Comparison of ENCODE assay signal across 1 cellular context in genomic region chr19:5681446-5682292, GRCh38.
TF ChIP-seq lines count a peak whose summit lies in the region.

No MANE protein-coding gene starts in this region.

TF ChIP-seq in K562, 482 proteins besides CTCF, POLR2A, EP300 and RAD21 (continues in another document):
- no peak for TF ChIP-seq CBFB (CRISPR knock-in tag; IDR thresholded peaks at IDR 0.05)
- TF ChIP-seq MAZ (CRISPR knock-in tag; conservative IDR thresholded peaks at IDR 0.05 in 1 of 2, IDR thresholded peaks at IDR 0.05 in 1 of 2), result no peak
- peak in 1 of 2 experiments; percentile 64; a peak in 2 of 4 replicates for TF ChIP-seq HDAC1 (IDR thresholded peaks at IDR 0.05)
- peak; percentile 8; the same call in 1 of the 2 replicates for TF ChIP-seq NFIC (IDR thresholded peaks at IDR 0.05)
- no peak for TF ChIP-seq ZBTB7A (IDR thresholded peaks at IDR 0.05; ENCODE audit: borderline replicate concordance, control insufficient read depth, low read depth, low read length)
- no peak for TF ChIP-seq THRA (IDR thresholded peaks at IDR 0.05)
- TF ChIP-seq, protein P1, sequence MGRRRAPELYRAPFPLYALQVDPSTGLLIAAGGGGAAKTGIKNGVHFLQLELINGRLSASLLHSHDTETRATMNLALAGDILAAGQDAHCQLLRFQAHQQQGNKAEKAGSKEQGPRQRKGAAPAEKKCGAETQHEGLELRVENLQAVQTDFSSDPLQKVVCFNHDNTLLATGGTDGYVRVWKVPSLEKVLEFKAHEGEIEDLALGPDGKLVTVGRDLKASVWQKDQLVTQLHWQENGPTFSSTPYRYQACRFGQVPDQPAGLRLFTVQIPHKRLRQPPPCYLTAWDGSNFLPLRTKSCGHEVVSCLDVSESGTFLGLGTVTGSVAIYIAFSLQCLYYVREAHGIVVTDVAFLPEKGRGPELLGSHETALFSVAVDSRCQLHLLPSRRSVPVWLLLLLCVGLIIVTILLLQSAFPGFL (CRISPR knock-in tag; IDR thresholded peaks at IDR 0.05), result no peak
- TF ChIP-seq ELF1 (tag; IDR thresholded peaks at IDR 0.05), result no peak
- TF ChIP-seq TSC22D4 (tag; IDR thresholded peaks at IDR 0.05), result 0 out of 2 replicates have a peak, but pooled peaks have one; percentile 74
- TF ChIP-seq RBM14 (IDR thresholded peaks at IDR 0.05; ENCODE audit: borderline replicate concordance, insufficient read depth, low read depth, low read length), result no peak
- no peak for TF ChIP-seq ZNF586 (CRISPR knock-in tag; conservative IDR thresholded peaks at IDR 0.05)
- TF ChIP-seq, protein P2, sequence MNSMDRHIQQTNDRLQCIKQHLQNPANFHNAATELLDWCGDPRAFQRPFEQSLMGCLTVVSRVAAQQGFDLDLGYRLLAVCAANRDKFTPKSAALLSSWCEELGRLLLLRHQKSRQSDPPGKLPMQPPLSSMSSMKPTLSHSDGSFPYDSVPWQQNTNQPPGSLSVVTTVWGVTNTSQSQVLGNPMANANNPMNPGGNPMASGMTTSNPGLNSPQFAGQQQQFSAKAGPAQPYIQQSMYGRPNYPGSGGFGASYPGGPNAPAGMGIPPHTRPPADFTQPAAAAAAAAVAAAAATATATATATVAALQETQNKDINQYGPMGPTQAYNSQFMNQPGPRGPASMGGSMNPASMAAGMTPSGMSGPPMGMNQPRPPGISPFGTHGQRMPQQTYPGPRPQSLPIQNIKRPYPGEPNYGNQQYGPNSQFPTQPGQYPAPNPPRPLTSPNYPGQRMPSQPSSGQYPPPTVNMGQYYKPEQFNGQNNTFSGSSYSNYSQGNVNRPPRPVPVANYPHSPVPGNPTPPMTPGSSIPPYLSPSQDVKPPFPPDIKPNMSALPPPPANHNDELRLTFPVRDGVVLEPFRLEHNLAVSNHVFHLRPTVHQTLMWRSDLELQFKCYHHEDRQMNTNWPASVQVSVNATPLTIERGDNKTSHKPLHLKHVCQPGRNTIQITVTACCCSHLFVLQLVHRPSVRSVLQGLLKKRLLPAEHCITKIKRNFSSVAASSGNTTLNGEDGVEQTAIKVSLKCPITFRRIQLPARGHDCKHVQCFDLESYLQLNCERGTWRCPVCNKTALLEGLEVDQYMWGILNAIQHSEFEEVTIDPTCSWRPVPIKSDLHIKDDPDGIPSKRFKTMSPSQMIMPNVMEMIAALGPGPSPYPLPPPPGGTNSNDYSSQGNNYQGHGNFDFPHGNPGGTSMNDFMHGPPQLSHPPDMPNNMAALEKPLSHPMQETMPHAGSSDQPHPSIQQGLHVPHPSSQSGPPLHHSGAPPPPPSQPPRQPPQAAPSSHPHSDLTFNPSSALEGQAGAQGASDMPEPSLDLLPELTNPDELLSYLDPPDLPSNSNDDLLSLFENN (IDR thresholded peaks at IDR 0.05; ENCODE audit: low read depth in 2 of 2, low read length in 2 of 2), result no peak
- no peak for TF ChIP-seq BACH1 (tag; IDR thresholded peaks at IDR 0.05)
- TF ChIP-seq, protein P3, sequence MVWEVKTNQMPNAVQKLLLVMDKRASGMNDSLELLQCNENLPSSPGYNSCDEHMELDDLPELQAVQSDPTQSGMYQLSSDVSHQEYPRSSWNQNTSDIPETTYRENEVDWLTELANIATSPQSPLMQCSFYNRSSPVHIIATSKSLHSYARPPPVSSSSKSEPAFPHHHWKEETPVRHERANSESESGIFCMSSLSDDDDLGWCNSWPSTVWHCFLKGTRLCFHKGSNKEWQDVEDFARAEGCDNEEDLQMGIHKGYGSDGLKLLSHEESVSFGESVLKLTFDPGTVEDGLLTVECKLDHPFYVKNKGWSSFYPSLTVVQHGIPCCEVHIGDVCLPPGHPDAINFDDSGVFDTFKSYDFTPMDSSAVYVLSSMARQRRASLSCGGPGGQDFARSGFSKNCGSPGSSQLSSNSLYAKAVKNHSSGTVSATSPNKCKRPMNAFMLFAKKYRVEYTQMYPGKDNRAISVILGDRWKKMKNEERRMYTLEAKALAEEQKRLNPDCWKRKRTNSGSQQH (CRISPR knock-in tag; IDR thresholded peaks at IDR 0.05), result peak; percentile 70; the same call in 1 of the 2 replicates
- TF ChIP-seq KDM1A (IDR thresholded peaks at IDR 0.05), result peak; percentile 84; a peak in 3 of 4 replicates
- no peak for TF ChIP-seq ELK3 (CRISPR knock-in tag; IDR thresholded peaks at IDR 0.05)
- no peak for TF ChIP-seq U2AF2 (optimal IDR thresholded peaks at IDR 0.05; ENCODE audit: low read depth, low read length)
- no peak for TF ChIP-seq NFRKB (IDR thresholded peaks at IDR 0.05; ENCODE audit: low read depth)
- no peak for TF ChIP-seq ATF1 (CRISPR knock-in tag; IDR thresholded peaks at IDR 0.05)
- TF ChIP-seq ATF1 (tag; IDR thresholded peaks at IDR 0.05), result no peak
- TF ChIP-seq, protein P4, sequence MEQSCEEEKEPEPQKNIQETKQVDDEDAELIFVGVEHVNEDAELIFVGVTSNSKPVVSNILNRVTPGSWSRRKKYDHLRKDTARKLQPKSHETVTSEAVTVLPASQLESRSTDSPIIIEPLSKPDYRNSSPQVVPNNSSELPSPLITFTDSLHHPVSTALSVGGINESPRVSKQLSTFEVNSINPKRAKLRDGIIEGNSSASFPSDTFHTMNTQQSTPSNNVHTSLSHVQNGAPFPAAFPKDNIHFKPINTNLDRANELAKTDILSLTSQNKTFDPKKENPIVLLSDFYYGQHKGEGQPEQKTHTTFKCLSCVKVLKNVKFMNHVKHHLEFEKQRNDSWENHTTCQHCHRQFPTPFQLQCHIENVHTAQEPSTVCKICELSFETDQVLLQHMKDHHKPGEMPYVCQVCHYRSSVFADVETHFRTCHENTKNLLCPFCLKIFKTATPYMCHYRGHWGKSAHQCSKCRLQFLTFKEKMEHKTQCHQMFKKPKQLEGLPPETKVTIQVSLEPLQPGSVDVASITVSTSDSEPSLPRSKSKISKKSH (CRISPR knock-in tag; IDR thresholded peaks at IDR 0.05), result no peak
- no peak for TF ChIP-seq SP1 (CRISPR knock-in tag; IDR thresholded peaks at IDR 0.05)
- TF ChIP-seq FOXJ3 (CRISPR knock-in tag; IDR thresholded peaks at IDR 0.05), result no peak
- TF ChIP-seq MBD2 (IDR thresholded peaks at IDR 0.05; ENCODE audit: borderline replicate concordance, low read depth), result no peak
- TF ChIP-seq FOXP1 (CRISPR knock-in tag; IDR thresholded peaks at IDR 0.05), result no peak
- TF ChIP-seq ZNF197 (CRISPR knock-in tag; IDR thresholded peaks at IDR 0.05; ENCODE audit: low read depth), result no peak
- TF ChIP-seq SIN3A (IDR thresholded peaks at IDR 0.05; ENCODE audit: borderline replicate concordance in 2 of 2, control insufficient read depth in 1 of 2, low read depth in 2 of 2, low read length in 2 of 2), result no peak
- TF ChIP-seq POLR2G (IDR thresholded peaks at IDR 0.05; ENCODE audit: low read depth, low read length), result no peak
- no peak for TF ChIP-seq ZC3H8 (IDR thresholded peaks at IDR 0.05)
- 0 out of 4 replicates have a peak, but pooled peaks have one; percentile 14 to 49 for TF ChIP-seq MCM7 (IDR thresholded peaks at IDR 0.05)
- no peak for TF ChIP-seq MTF1 (CRISPR knock-in tag; IDR thresholded peaks at IDR 0.05; ENCODE audit: borderline replicate concordance)
- peak; percentile 59; the same call in 1 of the 2 replicates for TF ChIP-seq CTBP1 (IDR thresholded peaks at IDR 0.05; ENCODE audit: borderline replicate concordance)
- TF ChIP-seq, protein P5, sequence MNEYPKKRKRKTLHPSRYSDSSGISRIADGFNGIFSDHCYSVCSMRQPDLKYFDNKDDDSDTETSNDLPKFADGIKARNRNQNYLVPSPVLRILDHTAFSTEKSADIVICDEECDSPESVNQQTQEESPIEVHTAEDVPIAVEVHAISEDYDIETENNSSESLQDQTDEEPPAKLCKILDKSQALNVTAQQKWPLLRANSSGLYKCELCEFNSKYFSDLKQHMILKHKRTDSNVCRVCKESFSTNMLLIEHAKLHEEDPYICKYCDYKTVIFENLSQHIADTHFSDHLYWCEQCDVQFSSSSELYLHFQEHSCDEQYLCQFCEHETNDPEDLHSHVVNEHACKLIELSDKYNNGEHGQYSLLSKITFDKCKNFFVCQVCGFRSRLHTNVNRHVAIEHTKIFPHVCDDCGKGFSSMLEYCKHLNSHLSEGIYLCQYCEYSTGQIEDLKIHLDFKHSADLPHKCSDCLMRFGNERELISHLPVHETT (CRISPR knock-in tag; conservative IDR thresholded peaks at IDR 0.05 in 1 of 2, IDR thresholded peaks at IDR 0.05 in 1 of 2), result no peak
- no peak for TF ChIP-seq ZNF584 (CRISPR knock-in tag; IDR thresholded peaks at IDR 0.05; ENCODE audit: low read depth)
- no peak for TF ChIP-seq STAT5A (IDR thresholded peaks at IDR 0.05; ENCODE audit: borderline replicate concordance, low read length)
- no peak for TF ChIP-seq ZNF445 (CRISPR knock-in tag; IDR thresholded peaks at IDR 0.05; ENCODE audit: low read depth)
- TF ChIP-seq MTA2 (IDR thresholded peaks at IDR 0.05; ENCODE audit: low read depth), result no peak
- TF ChIP-seq GABPB2 (CRISPR knock-in tag; conservative IDR thresholded peaks at IDR 0.05), result no peak
- no peak for TF ChIP-seq STAT5B (CRISPR knock-in tag; IDR thresholded peaks at IDR 0.05)
- 0 out of 2 replicates have a peak, but pooled peaks have one; percentile 14 for TF ChIP-seq IRF2 (CRISPR knock-in tag; IDR thresholded peaks at IDR 0.05)
- TF ChIP-seq TAF15 (IDR thresholded peaks at IDR 0.05; ENCODE audit: low read depth, low read length), result no peak
- no peak for TF ChIP-seq CHD1 (IDR thresholded peaks at IDR 0.05; ENCODE audit: low read length)
- no peak for TF ChIP-seq HNRNPL (IDR thresholded peaks at IDR 0.05; ENCODE audit: low read depth, low read length)
- TF ChIP-seq HDGF (IDR thresholded peaks at IDR 0.05), result 0 out of 2 replicates have a peak, but pooled peaks have one; percentile 67
- TF ChIP-seq ZNF449 (CRISPR knock-in tag; IDR thresholded peaks at IDR 0.05), result no peak
- TF ChIP-seq ZKSCAN3 (CRISPR knock-in tag; IDR thresholded peaks at IDR 0.05), result no peak
- no peak for TF ChIP-seq JUNB (CRISPR knock-in tag; conservative IDR thresholded peaks at IDR 0.05)
- TF ChIP-seq PHF8 (IDR thresholded peaks at IDR 0.05; ENCODE audit: borderline replicate concordance, low read length), result no peak
- no peak for TF ChIP-seq NFYB (IDR thresholded peaks at IDR 0.05; ENCODE audit: extremely low read depth, insufficient read length)
- peak; percentile 26; the same call in 1 of the 2 replicates for TF ChIP-seq ARID1B (IDR thresholded peaks at IDR 0.05)
- no peak for TF ChIP-seq MTA1 (IDR thresholded peaks at IDR 0.05; ENCODE audit: borderline replicate concordance)
- TF ChIP-seq MYNN (IDR thresholded peaks at IDR 0.05), result no peak
- TF ChIP-seq MYNN (CRISPR knock-in tag; IDR thresholded peaks at IDR 0.05), result no peak
- TF ChIP-seq ZNF780A (CRISPR knock-in tag; IDR thresholded peaks at IDR 0.05), result no peak
- no peak for TF ChIP-seq ZNF644 (tag; IDR thresholded peaks at IDR 0.05; ENCODE audit: low read depth)
- TF ChIP-seq, protein P6, sequence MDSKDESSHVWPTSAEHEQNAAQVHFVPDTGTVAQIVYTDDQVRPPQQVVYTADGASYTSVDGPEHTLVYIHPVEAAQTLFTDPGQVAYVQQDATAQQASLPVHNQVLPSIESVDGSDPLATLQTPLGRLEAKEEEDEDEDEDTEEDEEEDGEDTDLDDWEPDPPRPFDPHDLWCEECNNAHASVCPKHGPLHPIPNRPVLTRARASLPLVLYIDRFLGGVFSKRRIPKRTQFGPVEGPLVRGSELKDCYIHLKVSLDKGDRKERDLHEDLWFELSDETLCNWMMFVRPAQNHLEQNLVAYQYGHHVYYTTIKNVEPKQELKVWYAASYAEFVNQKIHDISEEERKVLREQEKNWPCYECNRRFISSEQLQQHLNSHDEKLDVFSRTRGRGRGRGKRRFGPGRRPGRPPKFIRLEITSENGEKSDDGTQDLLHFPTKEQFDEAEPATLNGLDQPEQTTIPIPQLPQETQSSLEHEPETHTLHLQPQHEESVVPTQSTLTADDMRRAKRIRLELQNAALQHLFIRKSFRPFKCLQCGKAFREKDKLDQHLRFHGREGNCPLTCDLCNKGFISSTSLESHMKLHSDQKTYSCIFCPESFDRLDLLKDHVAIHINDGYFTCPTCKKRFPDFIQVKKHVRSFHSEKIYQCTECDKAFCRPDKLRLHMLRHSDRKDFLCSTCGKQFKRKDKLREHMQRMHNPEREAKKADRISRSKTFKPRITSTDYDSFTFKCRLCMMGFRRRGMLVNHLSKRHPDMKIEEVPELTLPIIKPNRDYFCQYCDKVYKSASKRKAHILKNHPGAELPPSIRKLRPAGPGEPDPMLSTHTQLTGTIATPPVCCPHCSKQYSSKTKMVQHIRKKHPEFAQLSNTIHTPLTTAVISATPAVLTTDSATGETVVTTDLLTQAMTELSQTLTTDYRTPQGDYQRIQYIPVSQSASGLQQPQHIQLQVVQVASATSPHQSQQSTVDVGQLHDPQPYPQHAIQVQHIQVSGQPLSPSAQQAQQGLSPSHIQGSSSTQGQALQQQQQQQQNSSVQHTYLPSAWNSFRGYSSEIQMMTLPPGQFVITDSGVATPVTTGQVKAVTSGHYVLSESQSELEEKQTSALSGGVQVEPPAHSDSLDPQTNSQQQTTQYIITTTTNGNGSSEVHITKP (IDR thresholded peaks at IDR 0.05; ENCODE audit: partially characterized antibody), result no peak
- TF ChIP-seq ZNF696 (CRISPR knock-in tag; conservative IDR thresholded peaks at IDR 0.05), result no peak
- no peak for TF ChIP-seq FOXK2 (conservative IDR thresholded peaks at IDR 0.05 in 1 of 2, IDR thresholded peaks at IDR 0.05 in 1 of 2; ENCODE audit: low read depth in 2 of 2)
- TF ChIP-seq ZNF12 (CRISPR knock-in tag; IDR thresholded peaks at IDR 0.05), result no peak
- TF ChIP-seq ZNF79 (CRISPR knock-in tag; IDR thresholded peaks at IDR 0.05; ENCODE audit: low read depth), result no peak
